19 cellular contexts compared by ENCODE assay signal in the genomic region with DNA sequence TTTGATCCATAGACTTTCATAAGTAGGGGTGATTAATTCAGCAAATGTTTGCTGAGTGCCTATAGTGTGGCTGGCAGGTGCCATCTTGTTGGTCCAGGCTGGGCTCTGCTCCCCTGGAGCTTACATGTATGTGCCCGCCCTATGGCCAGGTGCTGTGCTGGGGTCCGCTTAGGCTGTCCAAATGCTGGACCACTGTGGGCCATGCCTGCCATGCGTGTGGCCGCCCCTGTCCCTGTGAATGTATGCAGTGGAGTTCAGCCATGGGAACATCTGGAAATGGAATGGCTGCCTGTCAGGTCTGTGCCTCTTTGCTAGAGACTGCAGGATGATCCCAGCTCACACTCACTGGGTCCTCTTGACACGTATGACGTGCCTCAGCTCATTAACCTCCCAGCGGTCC.
"Had no signal": no experiment of that assay in that cellular context is flagged by ENCODE, and none has a peak within 500 bp of the region (broad histone marks: within the 10 kb centered on the region; RNA-seq: fewer than 3 reads in every experiment).

No MANE protein-coding gene starts in this region.

- H3K4me3 ChIP-seq: esophagus muscularis mucosa, gastrocnemius medialis, heart right ventricle, left ventricle myocardium inferior, lower lobe of right lung, sigmoid colon, skin epidermis, stomach, upper lobe of right lung had no signal

- ATAC-seq: effector memory CD8-positive, alpha-beta T cell; gastrocnemius medialis; heart right ventricle; lower lobe of right lung; upper lobe of right lung had no signal

- H3K36me3 ChIP-seq: esophagus muscularis mucosa, gastrocnemius medialis, heart right ventricle, left ventricle myocardium inferior, lower lobe of right lung, neutrophil, sigmoid colon, stomach, upper lobe of right lung had no signal

- H3K9me3 Mint-ChIP-seq: effector memory CD8-positive, alpha-beta T cell had no signal

- H3K9me3 ChIP-seq: upper lobe of right lung had no signal

- H3K36me3 Mint-ChIP-seq: memory B cell had no signal

- H3K27ac Mint-ChIP-seq: effector memory CD8-positive, alpha-beta T cell; memory B cell; nephron progenitor cell had no signal

- H3K4me1 Mint-ChIP-seq: memory B cell, nephron progenitor cell had no signal

- H3K4me3 Mint-ChIP-seq: effector memory CD8-positive, alpha-beta T cell; memory B cell; nephron progenitor cell had no signal

- H3K4me1 ChIP-seq: esophagus muscularis mucosa, gastrocnemius medialis, heart right ventricle, left ventricle myocardium inferior, lower lobe of right lung, sigmoid colon, stomach, upper lobe of right lung had no signal

- H3K27ac ChIP-seq: epithelial cell of prostate, esophagus muscularis mucosa, gastrocnemius medialis, heart right ventricle, left ventricle myocardium inferior, lower lobe of right lung, neutrophil, sigmoid colon, skin epidermis, stomach, upper lobe of right lung had no signal

- H3K27me3 ChIP-seq: gastrocnemius medialis, neutrophil, upper lobe of right lung had no signal

- DNase-seq: effector memory CD8-positive, alpha-beta T cell; gastrocnemius medialis; heart right ventricle; hypothalamus; left ventricle myocardium inferior; lower lobe of right lung; midbrain; nephron progenitor cell; sigmoid colon; stimulated activated CD4-positive, alpha-beta T cell treated with anti-CD3 and anti-CD28 coated beads, Interleukin-12 subunit alpha, Interleukin-12 subunit beta, amount 100 ng/mL, for 4 hours; stimulated activated naive CD4-positive, alpha-beta T cell; substantia nigra; upper lobe of right lung had no signal
